9 cellular contexts compared by ENCODE assay signal in genomic region chr19:8641908-8642547, GRCh38. TPM values are rescaled to one million over a fixed set of nuclear protein-coding genes. Genes with fewer than 3 reads are reported as not detected.
DNase-seq lines count a peak whose midpoint lies in the region; ATAC-seq, FAIRE-seq and TF ChIP-seq lines count a peak whose summit lies in the region.
"Had no signal": no experiment of that assay in that cellular context is flagged by ENCODE, and none has a peak within 500 bp of the region (broad histone marks: within the 10 kb centered on the region; RNA-seq: fewer than 3 reads in every experiment).

No MANE protein-coding gene starts in this region.

- peaks cover 7 to 12% of the 10 kb centered on the region in 2 donors for H3K9me3 Mint-ChIP-seq in stimulated activated naive CD8-positive, alpha-beta T cell treated with anti-CD3 and anti-CD28 coated beads, Interleukin-15, amount 100 ng/mL, for 72 hours

- H2BK15ac ChIP-seq in mesenchymal stem cell (ENCODE audit: low read depth, poor library complexity, severe bottlenecking), result no peak overlapping the region

- no peaks in the 10 kb centered on the region for H3K79me1 ChIP-seq in mesenchymal stem cell (replicated peaks; ENCODE audit: low read length, poor library complexity, severe bottlenecking)

- peaks cover 5% of the 10 kb centered on the region for H3K9me3 ChIP-seq in mesenchymal stem cell (ENCODE audit: control insufficient read depth, low read length)

- H2AK5ac ChIP-seq in mesenchymal stem cell (ENCODE audit: low read length, severe bottlenecking), result no peak overlapping the region

- H3K9ac ChIP-seq in mesenchymal stem cell (ENCODE audit: low read length), result no peak overlapping the region

- no peak overlapping the region for H3K4ac ChIP-seq in mesenchymal stem cell (ENCODE audit: low read depth in 1 of 2, low read length in 2 of 2)

- FAIRE-seq in bronchial epithelial cell (lab: Jason Lieb, UNC) (peak; percentile 36), GM19239 (lab: Jason Lieb, UNC) (no peak)

- H2BK12ac ChIP-seq in mesenchymal stem cell (ENCODE audit: low read length in 2 of 2), result no peak overlapping the region

- TF ChIP-seq CTCF in bronchial epithelial cell (IDR thresholded peaks at IDR 0.05; ENCODE audit: insufficient read depth, low read length, severe bottlenecking), result peak; percentile 38

- H3K27ac Mint-ChIP-seq in stimulated activated naive CD8-positive, alpha-beta T cell treated with anti-CD3 and anti-CD28 coated beads, Interleukin-15, amount 100 ng/mL, for 72 hours, result no peak overlapping the region

- H3K23ac ChIP-seq in mesenchymal stem cell (ENCODE audit: low read length in 2 of 2), result peak overlapping the region in 1 of 2 experiments; percentile 36

- DNase-seq in SIG-M5 treated with dmso at 0.1 percent for 504 hours (lab: John Stamatoyannopoulos, UW; ENCODE audit: unreplicated experiment) (peak; percentile 41), SIG-M5 (lab: John Stamatoyannopoulos, UW) (no peak), NCI-H1105 (lab: John Stamatoyannopoulos, UW) (peak; percentile 5), bronchial epithelial cell (ENCODE audit: low read depth) (peak; percentile 33), mesenchymal stem cell (peak; percentile 66), GM19239 (ENCODE audit: insufficient read length, low spot score) (no peak), globus pallidus (ENCODE audit: low spot score) (no peak)
- DNase-seq in stimulated activated naive CD8-positive, alpha-beta T cell treated with anti-CD3 and anti-CD28 coated beads, Interleukin-15, amount 100 ng/mL, for 72 hours, result no peak

- H4K91ac ChIP-seq in mesenchymal stem cell (ENCODE audit: low read length), result no peak overlapping the region

- H3K14ac ChIP-seq in mesenchymal stem cell (ENCODE audit: low read length in 2 of 2), result no peak overlapping the region

- no peak overlapping the region for H2BK5ac ChIP-seq in mesenchymal stem cell (ENCODE audit: low read depth, low read length, poor library complexity, severe bottlenecking)

- H3K4me3 ChIP-seq in bronchial epithelial cell (ENCODE audit: low read depth, low read length) (no peak overlapping the region), mesenchymal stem cell (ENCODE audit: insufficient read depth in 1 of 2, low read depth in 1 of 2, low read length in 2 of 2) (no peak overlapping the region)

- no peak for ATAC-seq in stimulated activated naive CD8-positive, alpha-beta T cell treated with anti-CD3 and anti-CD28 coated beads, Interleukin-15, amount 100 ng/mL, for 72 hours

- no peak overlapping the region for H3K4me3 Mint-ChIP-seq in stimulated activated naive CD8-positive, alpha-beta T cell treated with anti-CD3 and anti-CD28 coated beads, Interleukin-15, amount 100 ng/mL, for 72 hours

- H3K27me3 ChIP-seq in bronchial epithelial cell (ENCODE audit: control insufficient read depth, insufficient read depth, low read length), result no peaks in the 10 kb centered on the region
- peaks cover 11 to 34% of the 10 kb centered on the region in 2 experiments for H3K27me3 ChIP-seq in mesenchymal stem cell (ENCODE audit: control insufficient read depth in 1 of 2, insufficient read depth in 1 of 2, low read length in 2 of 2)

- no peak overlapping the region for H3K18ac ChIP-seq in mesenchymal stem cell (ENCODE audit: low read depth in 1 of 2, low read length in 2 of 2)

- no peak overlapping the region for H2BK120ac ChIP-seq in mesenchymal stem cell (ENCODE audit: low read depth, low read length)

- no peak overlapping the region for H2AFZ ChIP-seq in mesenchymal stem cell (ENCODE audit: low read depth, low read length)

- WGBS in mesenchymal stem cell, result 78% methylated on average over 4 of the region's 4 CpGs

- peaks cover 8% of the 10 kb centered on the region for H3K4me1 Mint-ChIP-seq in stimulated activated naive CD8-positive, alpha-beta T cell treated with anti-CD3 and anti-CD28 coated beads, Interleukin-15, amount 100 ng/mL, for 72 hours

- H3K4me1 ChIP-seq in mesenchymal stem cell (ENCODE audit: control insufficient read depth, insufficient read depth, low read depth, low read length), result peaks cover 15% of the 10 kb centered on the region

- H3K36me3 ChIP-seq in bronchial epithelial cell (ENCODE audit: control insufficient read depth, insufficient read depth, low read length) (no peaks in the 10 kb centered on the region), mesenchymal stem cell (ENCODE audit: control insufficient read depth in 1 of 2, insufficient read depth in 2 of 2, low read depth in 1 of 2, low read length in 2 of 2) (no peaks in the 10 kb centered on the region)

- H4K8ac ChIP-seq in mesenchymal stem cell (ENCODE audit: low read length), result no peak overlapping the region

- H3K4me2 ChIP-seq in mesenchymal stem cell (ENCODE audit: low read length, poor library complexity, severe bottlenecking), result no peak overlapping the region

- H3K27me3 Mint-ChIP-seq in stimulated activated naive CD8-positive, alpha-beta T cell treated with anti-CD3 and anti-CD28 coated beads, Interleukin-15, amount 100 ng/mL, for 72 hours, result peaks cover 30% of the 10 kb centered on the region

- H3K27ac ChIP-seq in mesenchymal stem cell (ENCODE audit: low read length, poor library complexity, severe bottlenecking), result no peak overlapping the region

RNA-seq across cellular contexts. Expression of gene NFILZ, which starts 11.6 kb away (rescaled TPM):
- not detected in 2 replicates for total RNA-seq in bronchial epithelial cell
- polyA plus RNA-seq in mesenchymal stem cell (2013, experiment 1 of 2), result not detected
- not detected for polyA plus RNA-seq in mesenchymal stem cell (2013, experiment 2 of 2)
- total RNA-seq: Caco-2 had no signal

RNA-seq across cellular contexts. Expression of gene ADAMTS10, which starts 31.5 kb away (rescaled TPM):
- total RNA-seq in bronchial epithelial cell, result not detected in 2 replicates
- 7.4 TPM for polyA plus RNA-seq in mesenchymal stem cell (2013, experiment 1 of 2)
- 7.7 TPM for polyA plus RNA-seq in mesenchymal stem cell (2013, experiment 2 of 2)

RNA-seq across cellular contexts. Expression of gene ACTL9, which starts 56.6 kb away (rescaled TPM):
- total RNA-seq in bronchial epithelial cell, result not detected in 2 replicates
- polyA plus RNA-seq in mesenchymal stem cell (2013, experiment 1 of 2), result not detected
- polyA plus RNA-seq in mesenchymal stem cell (2013, experiment 2 of 2), result not detected
- total RNA-seq: Caco-2 had no signal

Comparison
In these comparisons a context has a peak if more than half of its experiments do, and no peak if none do; other contexts are left out.
1. DNase-seq: peak in SIG-M5 treated with dmso at 0.1 percent for 504 hours (single experiment), NCI-H1105 (single experiment), bronchial epithelial cell (single experiment) and mesenchymal stem cell (single experiment); none in SIG-M5 (single experiment), GM19239 (single experiment), stimulated activated naive CD8-positive, alpha-beta T cell treated with anti-CD3 and anti-CD28 coated beads, Interleukin-15, amount 100 ng/mL, for 72 hours (0 of 2) and globus pallidus (single experiment).